15 cellular contexts compared by ENCODE assay signal in the genomic region with DNA sequence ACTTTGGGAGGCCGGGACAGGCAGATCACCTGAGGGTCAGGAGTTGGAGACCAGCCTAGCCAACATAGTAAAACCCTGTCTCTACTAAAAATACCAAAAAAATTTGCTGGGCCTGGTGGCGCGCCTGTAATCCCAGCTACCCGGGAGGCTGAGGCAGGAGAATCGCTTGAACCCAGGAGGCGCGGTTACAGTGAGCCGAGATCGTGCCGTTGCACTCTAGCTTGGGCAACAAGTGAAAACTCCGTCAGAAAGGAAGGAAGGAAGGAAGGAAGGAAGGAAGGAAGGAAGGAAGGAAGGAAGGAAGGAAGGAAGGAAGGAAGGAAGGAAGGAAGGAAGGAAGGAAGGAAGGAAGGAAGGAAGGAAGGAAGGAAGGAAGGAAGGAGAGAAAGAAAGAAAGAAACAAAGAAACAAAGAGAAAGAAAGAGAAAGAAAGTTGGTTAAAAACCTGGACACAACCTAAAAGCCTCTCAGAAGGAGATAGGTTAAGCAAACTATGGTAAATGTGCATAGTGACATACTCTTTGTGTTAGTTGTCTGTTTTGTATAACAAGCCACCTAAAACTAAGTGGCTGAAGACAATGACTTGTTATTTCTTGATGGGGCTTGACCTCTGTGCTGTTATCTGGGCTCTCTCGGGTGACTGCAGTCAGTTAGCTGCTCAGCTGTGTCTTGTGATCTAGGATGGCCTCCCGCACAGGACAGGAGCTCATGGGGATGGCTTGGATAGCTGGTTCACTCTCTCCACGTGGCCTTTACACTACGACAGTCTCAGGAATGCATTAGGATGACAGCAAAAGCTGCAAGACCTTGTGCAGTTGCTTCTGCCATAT. TPM values are rescaled to one million over a fixed set of nuclear protein-coding genes. Genes with fewer than 3 reads are reported as not detected.
DNase-seq lines count a peak whose midpoint lies in the region; ATAC-seq, FAIRE-seq and TF ChIP-seq lines count a peak whose summit lies in the region.
"Had no signal": no experiment of that assay in that cellular context is flagged by ENCODE, and none has a peak within 500 bp of the region (broad histone marks: within the 10 kb centered on the region; RNA-seq: fewer than 3 reads in every experiment).

No MANE protein-coding gene starts in this region.

- no peak overlapping the region for H3K23ac ChIP-seq in H1 (ENCODE audit: insufficient read length)

- H3K4ac ChIP-seq in H1 (replicated peaks; ENCODE audit: insufficient read length, low read depth, low read length): no peak overlapping the region

- no peak overlapping the region for H3K27ac ChIP-seq in A549
- no peak overlapping the region for H3K27ac ChIP-seq in HEK293 (ENCODE audit: extremely low read depth, low read depth, low read length)
- no peak overlapping the region for H3K27ac ChIP-seq in H1 (ENCODE audit: low read depth, low read length)
- no peak overlapping the region for H3K27ac ChIP-seq in neural progenitor cell

- no peaks in the 10 kb centered on the region for H3K79me2 ChIP-seq in H1 (ENCODE audit: control insufficient read depth in 1 of 2, insufficient read depth in 2 of 2, low read length in 2 of 2)
- no peaks in the 10 kb centered on the region for H3K79me2 ChIP-seq in neural progenitor cell (ENCODE audit: low read depth)

- POLR2A ChIA-PET in A549 (lab: Yijun Ruan, JAX) (interaction anchor here (0.6 kb wide), 1 partner anchor 173 kb away, joined by 4 read pairs; no protein-coding TSS in a partner anchor), HEK293 (lab: Yijun Ruan, JAX) (no interaction called here), H1 (lab: Charles Lee; ENCODE audit: partially characterized antibody) (no interaction called here)

- H3K4me1 ChIP-seq in A549: no peaks in the 10 kb centered on the region
- no peaks in the 10 kb centered on the region for H3K4me1 ChIP-seq in HEK293 (ENCODE audit: control insufficient read depth, insufficient read depth, low read length)
- no peaks in the 10 kb centered on the region for H3K4me1 ChIP-seq in H1 (replicated peaks in 1 of 4; ENCODE audit: control insufficient read depth in 3 of 4, insufficient read depth in 4 of 4, low read length in 3 of 4)
- H3K4me1 ChIP-seq in neural progenitor cell: peaks cover 16% of the 10 kb centered on the region

- no peak for TF ChIP-seq EP300 in A549 (IDR thresholded peaks at IDR 0.05)
- no peak for TF ChIP-seq EP300 in H1 (IDR thresholded peaks at IDR 0.05; ENCODE audit: borderline replicate concordance in 1 of 2, low read depth in 2 of 2, low read length in 2 of 2)

- H3K9me3 ChIP-seq in A549 (peaks cover 18% of the 10 kb centered on the region), HEK293 (ENCODE audit: control insufficient read depth, insufficient read depth, low read depth, low read length) (peaks cover 2% of the 10 kb centered on the region; the same call in 1 of the 2 replicates), H1 (ENCODE audit: insufficient read depth in 2 of 2, low read depth in 1 of 2, low read length in 1 of 2) (peaks cover 0 to 7% of the 10 kb centered on the region in 2 experiments; a peak in 1 of 4 replicates), neural progenitor cell (ENCODE audit: low read depth) (no peaks in the 10 kb centered on the region)

- peaks cover 5% of the 10 kb centered on the region for H3F3A ChIP-seq in neural progenitor cell (ENCODE audit: low read depth)

- H3K4me2 ChIP-seq in A549 (no peak overlapping the region), H1 (ENCODE audit: insufficient read depth in 1 of 2, low read depth in 2 of 2, low read length in 2 of 2) (no peak overlapping the region), neural progenitor cell (no peak overlapping the region)

- 0 out of 2 replicates have a peak overlapping the region, but pooled peaks have one; percentile 34 for H2AFZ ChIP-seq in H1 (ENCODE audit: low read length)
- peak overlapping the region; percentile 50 for H2AFZ ChIP-seq in neural progenitor cell (replicated peaks)

- CTCF ChIA-PET in A549 (lab: Yijun Ruan, JAX) (interaction anchor here (1.0 to 1.7 kb wide), 5 partner anchors 9 to 246 kb away, joined by 3 to 5 read pairs (median 4); no protein-coding TSS in a partner anchor), HEK293 (lab: Yijun Ruan, JAX) (interaction anchor here (0.6 to 0.7 kb wide), 2 partner anchors 152 to 461 kb away, joined by 3 read pairs; no protein-coding TSS in a partner anchor), H1 (lab: Charles Lee; ENCODE audit: partially characterized antibody) (interaction anchor here (0.7 to 2.0 kb wide), 4 partner anchors 8 to 259 kb away, joined by 3 to 6 read pairs (median 4); no protein-coding TSS in a partner anchor)

- WGBS in A549 (ENCODE audit: missing lambda C conversion rate): 89% methylated on average over 14 of the region's 15 CpGs
- WGBS in H1 (ENCODE audit: extremely low coverage in 1 of 2, insufficient coverage in 1 of 2, insufficient read length in 1 of 2, insufficient replicate concordance in 2 of 2, low coverage in 1 of 2, low lambda C conversion rate in 2 of 2, missing lambda C conversion rate in 1 of 2), 2 experiments: 91% methylated on average over 14 of the region's 15 CpGs; no CpG with 5 or more reads in 1 of the 2 experiments

- no peak overlapping the region for H4K8ac ChIP-seq in H1 (ENCODE audit: extremely low read depth, insufficient read depth, low read length)

- H3K14ac ChIP-seq in H1 (ENCODE audit: insufficient read length): no peak overlapping the region

- no peak overlapping the region for H3K4me3 Mint-ChIP-seq in neural progenitor cell
- H3K4me3 Mint-ChIP-seq: B cell; CD4-positive, alpha-beta T cell had no signal

- H3K27me3 Mint-ChIP-seq in neural progenitor cell (ENCODE audit: insufficient read depth, low read depth): peaks cover 8% of the 10 kb centered on the region

- H2BK5ac ChIP-seq in H1 (ENCODE audit: low read depth, low read length): no peak overlapping the region

- H3K4me3 ChIP-seq in A549: no peak overlapping the region
- H3K4me3 ChIP-seq in HEK293 (ENCODE audit: low read depth, low read length): no peak overlapping the region
- no peak overlapping the region for H3K4me3 ChIP-seq in H1 (ENCODE audit: extremely low read depth in 1 of 4, insufficient read depth in 2 of 4, low read depth in 3 of 4, low read length in 4 of 4)
- H3K4me3 ChIP-seq in neural progenitor cell: no peak overlapping the region
- H3K4me3 ChIP-seq: GM12878 had no signal

- peak; percentile 34 to 40; a peak in 2 of 6 replicates for ATAC-seq in A549
- no peak for ATAC-seq in GM18505 (IDR thresholded peaks at IDR 0.05; ENCODE audit: unreplicated experiment)
- ATAC-seq: GM12878 had no signal

- DNase-seq in A549 (ENCODE audit: low read depth in 1 of 2, low spot score in 1 of 2) (no peak), H1 (ENCODE audit: low read depth in 1 of 2, low spot score in 2 of 2) (no peak), neural progenitor cell (ENCODE audit: low spot score) (peak; percentile 16), T-helper 9 cell (no peak), hepatic stellate cell (ENCODE audit: low spot score) (no peak)
- DNase-seq: 8988T; C1 segment of cervical spinal cord; CD4-positive, alpha-beta T cell; DMS79; H7; IMR-90 had no signal

- H3K56ac ChIP-seq in H1 (replicated peaks; ENCODE audit: insufficient read length, low read depth, low read length): no peak overlapping the region

- TF ChIP-seq POLR2A in A549 (IDR thresholded peaks at IDR 0.05; ENCODE audit: low read length) (no peak), H1 (IDR thresholded peaks at IDR 0.05; ENCODE audit: control extremely low read depth in 1 of 2, low read depth in 2 of 2, low read length in 2 of 2) (no peak), GM18505 (IDR thresholded peaks at IDR 0.05; ENCODE audit: borderline replicate concordance, extremely low read depth, insufficient read depth, insufficient read length) (no peak)

- no peak overlapping the region for H3K18ac ChIP-seq in H1 (ENCODE audit: extremely low read depth, low read length)

- H2BK20ac ChIP-seq in H1 (ENCODE audit: low read length): no peak overlapping the region

- H2AK5ac ChIP-seq in H1 (ENCODE audit: low read depth, low read length): no peak overlapping the region

- peaks cover 2% of the 10 kb centered on the region for H3K36me3 Mint-ChIP-seq in neural progenitor cell

- FAIRE-seq in A549 (lab: Jason Lieb, UNC) (no peak), H1 (lab: Jason Lieb, UNC) (no peak)
- FAIRE-seq: GM12878 had no signal

- no peak overlapping the region for H2BK120ac ChIP-seq in H1 (replicated peaks; ENCODE audit: low read depth, low read length)

- H4K5ac ChIP-seq in H1 (ENCODE audit: insufficient read length, low read depth, low read length): no peak overlapping the region

- no peak overlapping the region for H3K27ac Mint-ChIP-seq in neural progenitor cell
- H3K27ac Mint-ChIP-seq: B cell; CD4-positive, alpha-beta T cell had no signal

- no peak overlapping the region for H2BK15ac ChIP-seq in H1 (ENCODE audit: low read length)

- no peak overlapping the region for H4K91ac ChIP-seq in H1 (replicated peaks; ENCODE audit: insufficient read length, low read length)

- TF ChIP-seq RAD21 in A549 (conservative IDR thresholded peaks at IDR 0.05 in 1 of 2, IDR thresholded peaks at IDR 0.05 in 1 of 2): no peak
- no peak for TF ChIP-seq RAD21 in H1 (IDR thresholded peaks at IDR 0.05 in 1 of 2, conservative IDR thresholded peaks at IDR 0.05 in 1 of 2; ENCODE audit: low read depth in 2 of 2, low read length in 2 of 2)

- H3K4me1 Mint-ChIP-seq in neural progenitor cell: peaks cover 10% of the 10 kb centered on the region
- H3K4me1 Mint-ChIP-seq: B cell had no signal

- no peak overlapping the region for H2BK12ac ChIP-seq in H1 (ENCODE audit: low read depth, low read length)

- H3K27me3 ChIP-seq in H1 (replicated peaks in 1 of 4; ENCODE audit: control insufficient read depth in 3 of 4, extremely low read depth in 1 of 4, insufficient read depth in 3 of 4, low read length in 3 of 4) (peaks cover 0 to 2% (median 0%) of the 10 kb centered on the region in 4 experiments; a peak in 1 of 7 replicates), neural progenitor cell (peaks cover under 1% of the 10 kb centered on the region)

- H3K9me3 Mint-ChIP-seq in neural progenitor cell: peaks cover 4% of the 10 kb centered on the region

- no peaks in the 10 kb centered on the region for H3K79me1 ChIP-seq in H1 (ENCODE audit: low read depth, low read length)

- H3K9ac ChIP-seq in H1 (replicated peaks in 1 of 4; ENCODE audit: extremely low read depth in 1 of 4, low read depth in 3 of 4, low read length in 3 of 4): no peak overlapping the region
- no peak overlapping the region for H3K9ac ChIP-seq in neural progenitor cell

- H3K36me3 ChIP-seq in HEK293 (ENCODE audit: control insufficient read depth in 2 of 2, insufficient read depth in 1 of 2, low read length in 2 of 2) (no peaks in the 10 kb centered on the region), H1 (ENCODE audit: control insufficient read depth in 2 of 4, insufficient read depth in 4 of 4, low read length in 3 of 4) (no peaks in the 10 kb centered on the region), neural progenitor cell (no peaks in the 10 kb centered on the region)

- TF ChIP-seq CTCF in A549 (IDR thresholded peaks at IDR 0.05): no peak
- TF ChIP-seq CTCF in HEK293 (tag by site-specific recombination; IDR thresholded peaks at IDR 0.05): no peak
- no peak for TF ChIP-seq CTCF in H1 (IDR thresholded peaks at IDR 0.05; ENCODE audit: control extremely low read depth in 1 of 3, insufficient read depth in 1 of 3, low read depth in 1 of 3, low read length in 3 of 3)
- no peak for TF ChIP-seq CTCF in neural progenitor cell (IDR thresholded peaks at IDR 0.05)

- H3K23me2 ChIP-seq in H1 (ENCODE audit: low read depth, low read length): no peaks in the 10 kb centered on the region

- no peaks in the 10 kb centered on the region for H4K20me1 ChIP-seq in H1 (replicated peaks in 1 of 2; ENCODE audit: control insufficient read depth in 1 of 2, insufficient read depth in 2 of 2, low read length in 2 of 2)
- H4K20me1 ChIP-seq in neural progenitor cell (ENCODE audit: low read depth): no peaks in the 10 kb centered on the region

RNA-seq across cellular contexts. Expression of a gene that starts 8.0 kb away (rescaled TPM):
- polyA plus RNA-seq in A549 (2011; rRNA removed) (68.0 and 132 TPM in 2 replicates), A549 (2017; fragmentation: RNase III; extraction: RNeasy Plus Mini Kit Qiagen cat#74134 plus additional on column Dnase treatment) (68.5 to 71.5 TPM (median 68.9 TPM) in 3 replicates), H1 (2011; rRNA removed) (21.5 and 47.9 TPM in 2 replicates)
- 28.5 and 36.3 TPM in 2 replicates for polyA plus RNA-seq in A549 (2012; cell fraction: cytosol; rRNA removed)
- polyA plus RNA-seq in A549 (2012; cell fraction: nucleus; rRNA removed): 35.8 and 50.4 TPM in 2 replicates
- 236 and 309 TPM in 2 replicates for polyA minus RNA-seq in A549 (2011; rRNA and poly(A)+ RNA removed)
- total RNA-seq in H1 (2021; fragmentation: NEBNext Ultra II Directional; extraction: Animal tissue kit (Norgen Biotek cat#: 25700)): 107 and 114 TPM in 2 replicates
- polyA plus RNA-seq in H1 (2011; cell fraction: cytosol; rRNA removed): 40.4 TPM
- 83.2 TPM for polyA plus RNA-seq in H1 (2011; cell fraction: nucleus; rRNA removed)
- 68.8 to 86.4 TPM (median 79.6 TPM) in 4 replicates for polyA plus RNA-seq in H1 (2012, experiment 1 of 2)
- 9.5 TPM for polyA plus RNA-seq in H1 (2012, experiment 2 of 2)
- polyA plus RNA-seq in H1 (2013, experiment 1 of 2): 50.2 TPM
- polyA plus RNA-seq in H1 (2013, experiment 2 of 2): 46.3 TPM
- 70.3 and 76.3 TPM in 2 replicates for polyA minus RNA-seq in H1 (2011; rRNA and poly(A)+ RNA removed)
- polyA minus RNA-seq in H1 (2011; cell fraction: cytosol; rRNA and poly(A)+ RNA removed): 69.5 TPM
- 106 TPM for polyA minus RNA-seq in H1 (2011; cell fraction: nucleus; rRNA and poly(A)+ RNA removed)
- 39.1 and 59.9 TPM in 2 replicates for total RNA-seq in neural progenitor cell (ENCODE audit: low replicate concordance)
- total RNA-seq: B cell; CD4-positive, alpha-beta T cell had no signal
